Comparison of ENCODE assay signal across 14 cellular contexts in genomic region chr21:41802684-41803083, GRCh38. TPM values are rescaled to one million over a fixed set of nuclear protein-coding genes. Genes with fewer than 3 reads are reported as not detected.
DNase-seq lines count a peak whose midpoint lies in the region; FAIRE-seq and TF ChIP-seq lines count a peak whose summit lies in the region.
"Had no signal": no experiment of that assay in that cellular context is flagged by ENCODE, and none has a peak within 500 bp of the region (broad histone marks: within the 10 kb centered on the region; RNA-seq: fewer than 3 reads in every experiment).

No MANE protein-coding gene starts in this region.

- H3K27me3 ChIP-seq in astrocyte (ENCODE audit: insufficient read depth, low read length): no peaks in the 10 kb centered on the region
- no peaks in the 10 kb centered on the region for H3K27me3 ChIP-seq in skeletal muscle satellite cell (ENCODE audit: control insufficient read depth, insufficient read depth, low read length)

- H4K20me1 ChIP-seq in astrocyte (ENCODE audit: insufficient read depth, low read length): peaks cover 10% of the 10 kb centered on the region

- no peaks in the 10 kb centered on the region for H3K79me2 ChIP-seq in astrocyte (ENCODE audit: insufficient read depth, low read length)

- TF ChIP-seq CTCF in astrocyte (IDR thresholded peaks at IDR 0.05; ENCODE audit: insufficient read depth, low read depth, low read length): no peak

- H3K36me3 ChIP-seq in astrocyte (ENCODE audit: insufficient read depth, low read length) (peaks cover 2% of the 10 kb centered on the region), skeletal muscle satellite cell (ENCODE audit: insufficient read depth, low read length) (peaks cover 22% of the 10 kb centered on the region)

- H3K27ac ChIP-seq in astrocyte (ENCODE audit: low read depth, low read length): no peak overlapping the region

- H3K9ac ChIP-seq in astrocyte (ENCODE audit: low read length): no peak overlapping the region
- H3K9ac ChIP-seq in skeletal muscle satellite cell (ENCODE audit: low read depth, low read length): no peak overlapping the region

- H3K4me3 ChIP-seq in astrocyte (ENCODE audit: insufficient read depth, low read depth, low read length): no peak overlapping the region
- H3K4me3 ChIP-seq in skeletal muscle satellite cell (ENCODE audit: low read length): no peak overlapping the region

- no peaks in the 10 kb centered on the region for H3K4me1 Mint-ChIP-seq in astrocyte (ENCODE audit: low read depth, unreplicated experiment)

- no peak overlapping the region for H3K4me3 Mint-ChIP-seq in astrocyte (ENCODE audit: unreplicated experiment)
- H3K4me3 Mint-ChIP-seq: IgD-negative memory B cell had no signal

- no peaks in the 10 kb centered on the region for H3K27me3 Mint-ChIP-seq in astrocyte (ENCODE audit: low read depth, unreplicated experiment)
- H3K27me3 Mint-ChIP-seq: IgD-negative memory B cell had no signal

- peaks cover 2% of the 10 kb centered on the region for H3K9me3 Mint-ChIP-seq in astrocyte (ENCODE audit: unreplicated experiment)
- H3K9me3 Mint-ChIP-seq: IgD-negative memory B cell had no signal

- H2AFZ ChIP-seq in astrocyte (ENCODE audit: low read depth, low read length): no peak overlapping the region

- DNase-seq in CD1c-positive myeloid dendritic cell (ENCODE audit: extremely low spot score): peak; percentile 33
- DNase-seq in astrocyte (ENCODE audit: low read depth): peak; percentile 38
- peak; percentile 34 for DNase-seq in hepatic stellate cell (ENCODE audit: low spot score)
- DNase-seq in DMS53 treated with DMSO at 0.1 percent for 48 hours (lab: John Stamatoyannopoulos, UW; ENCODE audit: unreplicated experiment): no peak
- no peak for DNase-seq in COR-L47 (lab: John Stamatoyannopoulos, UW)
- no peak for DNase-seq in NCI-H128 (lab: John Stamatoyannopoulos, UW; ENCODE audit: unreplicated experiment)
- no peak for DNase-seq in HTR-8/SVneo (ENCODE audit: insufficient read length, low spot score)
- DNase-seq: activated CD4-positive, alpha-beta T cell treated with anti-CD3 and anti-CD28 coated beads for 1 hour; activated effector memory CD4-positive, alpha-beta T cell treated with Interleukin-2 at 50 U/mL for 16 hours; DMS53; NCI-H2171 treated with DMSO at 0.1 percent for 48 hours had no signal

- peaks cover 27% of the 10 kb centered on the region for H3K36me3 Mint-ChIP-seq in astrocyte (ENCODE audit: low read depth, unreplicated experiment)

- no peak overlapping the region for H3K4me2 ChIP-seq in astrocyte (ENCODE audit: low read length)
- H3K4me2 ChIP-seq in skeletal muscle satellite cell (ENCODE audit: low read length): peak overlapping the region; percentile 17

- FAIRE-seq in astrocyte (lab: Jason Lieb, UNC) (no peak), HTR-8/SVneo (lab: Jason Lieb, UNC) (no peak)
- FAIRE-seq: colon had no signal

- H3K27ac Mint-ChIP-seq in astrocyte (ENCODE audit: unreplicated experiment): no peak overlapping the region
- H3K27ac Mint-ChIP-seq: IgD-negative memory B cell had no signal

- H3K9me3 ChIP-seq in astrocyte (ENCODE audit: insufficient read depth, low read depth, low read length): no peaks in the 10 kb centered on the region
- H3K9me3 ChIP-seq in skeletal muscle satellite cell (replicated peaks; ENCODE audit: low read length): no peaks in the 10 kb centered on the region

- H3K4me1 ChIP-seq in astrocyte (ENCODE audit: insufficient read depth, low read length): peaks cover 4% of the 10 kb centered on the region
- peaks cover 10% of the 10 kb centered on the region for H3K4me1 ChIP-seq in skeletal muscle satellite cell (ENCODE audit: control insufficient read depth, insufficient read depth, low read length)

RNA-seq across cellular contexts. Expression of gene RIPK4, which starts 35.8 kb away (rescaled TPM):
- 1.1 and 1.8 TPM in 2 replicates for total RNA-seq in astrocyte
- under 0.01 TPM in 1 of 2 replicates, not detected in the other for total RNA-seq in skeletal muscle satellite cell (2012; rRNA removed)

Comparison
In these comparisons a context has a peak if more than half of its experiments do, and no peak if none do; other contexts are left out.
1. DNase-seq: peak in CD1c-positive myeloid dendritic cell (single experiment), astrocyte (single experiment) and hepatic stellate cell (single experiment); none in DMS53 treated with DMSO at 0.1 percent for 48 hours (single experiment), COR-L47 (single experiment), NCI-H128 (single experiment) and HTR-8/SVneo (single experiment).